In the genomic region with DNA sequence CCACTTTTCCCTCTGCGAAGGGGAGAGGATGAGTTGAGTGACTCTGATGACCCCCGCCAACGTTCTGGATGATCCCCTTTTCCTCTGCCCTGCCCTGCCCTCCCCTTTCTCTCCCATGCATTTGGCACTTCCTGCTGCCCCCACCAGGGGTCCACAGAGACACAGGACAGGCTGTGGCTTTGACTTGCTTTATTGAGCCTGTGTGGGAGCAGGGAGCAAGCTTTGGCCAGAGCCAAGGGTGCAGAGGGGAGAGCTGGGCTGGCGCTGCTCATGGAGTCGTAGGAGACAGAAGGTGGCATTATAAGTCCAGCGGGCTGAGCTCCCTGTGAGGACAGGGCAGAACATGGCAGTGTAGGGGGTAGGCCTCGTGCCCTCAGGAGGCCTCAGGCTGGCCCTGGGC, we compare ENCODE assay signal across 9 cellular contexts. TPM values are rescaled to one million over a fixed set of nuclear protein-coding genes. Genes with fewer than 3 reads are reported as not detected.
A peak's percentile ranks its signal among the peaks of the same experiment; 100 is the strongest.
DNase-seq lines count a peak whose midpoint lies in the region; ATAC-seq and TF ChIP-seq lines count a peak whose summit lies in the region.
"Had no signal": no experiment of that assay in that cellular context is flagged by ENCODE, and none has a peak within 500 bp of the region (broad histone marks: within the 10 kb centered on the region; RNA-seq: fewer than 3 reads in every experiment).

No MANE protein-coding gene starts in this region.

- H3K4me3 ChIP-seq in BLaER1 treated with 17β-estradiol and CSF1 and Interleukin-3, amounts not matched to agents 10 nM and 100 nM, result no peak overlapping the region
- H3K4me3 ChIP-seq in SJCRH30 (no peak overlapping the region), foreskin fibroblast (ENCODE audit: low read depth in 1 of 2, low read length in 2 of 2) (no peak overlapping the region)

- no peak overlapping the region for H3K4me3 Mint-ChIP-seq in activated CD4-positive, alpha-beta T cell treated with anti-CD3 and anti-CD28 coated beads, Interleukin-2, amount 10 ng/mL, durations not matched to agents 7 days and 5 days

- H3K36me3 ChIP-seq in BLaER1 treated with 17β-estradiol and CSF1 and Interleukin-3, amounts not matched to agents 10 nM and 100 nM, result no peaks in the 10 kb centered on the region
- no peaks in the 10 kb centered on the region for H3K36me3 ChIP-seq in SJCRH30

- H3K36me3 Mint-ChIP-seq in activated CD4-positive, alpha-beta T cell treated with anti-CD3 and anti-CD28 coated beads, Interleukin-2, amount 10 ng/mL, durations not matched to agents 7 days and 5 days (ENCODE audit: low read depth), result no peaks in the 10 kb centered on the region

- DNase-seq in GM20000 (ENCODE audit: low spot score) (no peak), SJCRH30 (peak; percentile 66 to 77), foreskin fibroblast (peak in 1 of 2 donors; percentile 60), epidermal melanocyte (ENCODE audit: insufficient read length, low spot score) (no peak)
- no peak for DNase-seq in activated CD4-positive, alpha-beta T cell treated with anti-CD3 and anti-CD28 coated beads, Interleukin-2, amount 10 ng/mL, durations not matched to agents 7 days and 5 days
- DNase-seq: left cardiac atrium had no signal

- H3K4me1 Mint-ChIP-seq in activated CD4-positive, alpha-beta T cell treated with anti-CD3 and anti-CD28 coated beads, Interleukin-2, amount 10 ng/mL, durations not matched to agents 7 days and 5 days, result peaks cover 9% of the 10 kb centered on the region

- H3K27me3 ChIP-seq in BLaER1 treated with 17β-estradiol and CSF1 and Interleukin-3, amounts not matched to agents 10 nM and 100 nM, result peaks cover 0 to 9% (median 4%) of the 10 kb centered on the region in 11 experiments; a peak in 7 of 22 replicates
- H3K27me3 ChIP-seq in SJCRH30, result peaks cover 22% of the 10 kb centered on the region

- H3K27ac Mint-ChIP-seq in activated CD4-positive, alpha-beta T cell treated with anti-CD3 and anti-CD28 coated beads, Interleukin-2, amount 10 ng/mL, durations not matched to agents 7 days and 5 days, result no peak overlapping the region

- H3K27me3 Mint-ChIP-seq in activated CD4-positive, alpha-beta T cell treated with anti-CD3 and anti-CD28 coated beads, Interleukin-2, amount 10 ng/mL, durations not matched to agents 7 days and 5 days, result peaks cover 18% of the 10 kb centered on the region

- H3K9me3 ChIP-seq in BLaER1 treated with 17β-estradiol and CSF1 and Interleukin-3, amounts not matched to agents 10 nM and 100 nM (replicated peaks in 1 of 11), result no peaks in the 10 kb centered on the region
- no peaks in the 10 kb centered on the region for H3K9me3 ChIP-seq in SJCRH30 (replicated peaks)

- CTCF ChIA-PET in activated CD4-positive, alpha-beta T cell treated with anti-CD3 and anti-CD28 coated beads, Interleukin-2, amount 10 ng/mL, durations not matched to agents 7 days and 5 days (lab: Charles Lee), result interaction anchor here (1.2 to 1.7 kb wide), 3 partner anchors 14 to 53 kb away, joined by 3 to 4 read pairs (median 4); no protein-coding TSS in a partner anchor

- H3K4me1 ChIP-seq in BLaER1 treated with 17β-estradiol and CSF1 and Interleukin-3, amounts not matched to agents 10 nM and 100 nM, result peaks cover 8 to 46% (median 35%) of the 10 kb centered on the region in 10 experiments; a peak in 19 of 20 replicates
- peaks cover 10% of the 10 kb centered on the region; the same call in 1 of the 2 replicates for H3K4me1 ChIP-seq in SJCRH30

- POLR2A ChIA-PET in activated CD4-positive, alpha-beta T cell treated with anti-CD3 and anti-CD28 coated beads, Interleukin-2, amount 10 ng/mL, durations not matched to agents 7 days and 5 days (lab: Charles Lee), result no interaction called here

- no peak for ATAC-seq in HG03108 (IDR thresholded peaks at IDR 0.05; ENCODE audit: unreplicated experiment)
- ATAC-seq in GM18498 (IDR thresholded peaks at IDR 0.05; ENCODE audit: unreplicated experiment), result no peak

- no peak overlapping the region for H3K27ac ChIP-seq in BLaER1 treated with 17β-estradiol and CSF1 and Interleukin-3, amounts not matched to agents 10 nM and 100 nM
- H3K27ac ChIP-seq in SJCRH30, result no peak overlapping the region

- H3K9me3 Mint-ChIP-seq in activated CD4-positive, alpha-beta T cell treated with anti-CD3 and anti-CD28 coated beads, Interleukin-2, amount 10 ng/mL, durations not matched to agents 7 days and 5 days, result no peaks in the 10 kb centered on the region

- peak overlapping the region in 4 of 11 experiments; percentile 18 to 44 (median 27); a peak in 4 of 22 replicates for H3K9ac ChIP-seq in BLaER1 treated with 17β-estradiol and CSF1 and Interleukin-3, amounts not matched to agents 10 nM and 100 nM

- peak overlapping the region in 8 of 11 experiments; percentile 7 to 91 (median 74); a peak in 5 of 22 replicates for H3K4me2 ChIP-seq in BLaER1 treated with 17β-estradiol and CSF1 and Interleukin-3, amounts not matched to agents 10 nM and 100 nM

- H4K20me1 ChIP-seq in BLaER1 treated with 17β-estradiol and CSF1 and Interleukin-3, amounts not matched to agents 10 nM and 100 nM, result no peaks in the 10 kb centered on the region

- TF ChIP-seq CTCF in GM20000 (IDR thresholded peaks at IDR 0.05; ENCODE audit: extremely low read depth, missing control alignments), result peak; percentile 26
- peak; percentile 73 for TF ChIP-seq CTCF in foreskin fibroblast (IDR thresholded peaks at IDR 0.05; ENCODE audit: low read depth, low read length)

RNA-seq across cellular contexts. Expression of gene PPY, which starts 1.6 kb away (rescaled TPM):
- total RNA-seq in SJCRH30 (2014; rRNA removed; shearing (Covaris generic)), result not detected in 2 replicates
- total RNA-seq in activated CD4-positive, alpha-beta T cell treated with anti-CD3 and anti-CD28 coated beads, Interleukin-2, amount 10 ng/mL, durations not matched to agents 7 days and 5 days, result not detected
- total RNA-seq: left cardiac atrium had no signal

RNA-seq across cellular contexts. Expression of gene PYY, which starts 13.1 kb away (rescaled TPM):
- not detected in 2 replicates for total RNA-seq in SJCRH30 (2014; rRNA removed; shearing (Covaris generic))
- not detected for total RNA-seq in activated CD4-positive, alpha-beta T cell treated with anti-CD3 and anti-CD28 coated beads, Interleukin-2, amount 10 ng/mL, durations not matched to agents 7 days and 5 days
- total RNA-seq: left cardiac atrium had no signal

RNA-seq across cellular contexts. Expression of gene MPP2, which starts 33.3 kb away (rescaled TPM):
- 16.3 and 17.4 TPM in 2 replicates for total RNA-seq in SJCRH30 (2014; rRNA removed; shearing (Covaris generic))
- under 1 TPM; 0.60 to 0.69 TPM for total RNA-seq in activated CD4-positive, alpha-beta T cell treated with anti-CD3 and anti-CD28 coated beads, Interleukin-2, amount 10 ng/mL, durations not matched to agents 7 days and 5 days

Comparison
In these comparisons a context has a peak if more than half of its experiments do, and no peak if none do; other contexts are left out.
1. DNase-seq: peak in SJCRH30 (2 of 2); none in GM20000 (single experiment), epidermal melanocyte (single experiment) and activated CD4-positive, alpha-beta T cell treated with anti-CD3 and anti-CD28 coated beads, Interleukin-2, amount 10 ng/mL, durations not matched to agents 7 days and 5 days (single experiment).
2. RNA of gene MPP2, which starts 33.3 kb away (total RNA-seq): 16.3 to 17.4 TPM in SJCRH30; 0.60 to 0.69 TPM in activated CD4-positive, alpha-beta T cell treated with anti-CD3 and anti-CD28 coated beads, Interleukin-2, amount 10 ng/mL, durations not matched to agents 7 days and 5 days; every median in the first group is over 10 times any median in the second.